In the genomic region with DNA sequence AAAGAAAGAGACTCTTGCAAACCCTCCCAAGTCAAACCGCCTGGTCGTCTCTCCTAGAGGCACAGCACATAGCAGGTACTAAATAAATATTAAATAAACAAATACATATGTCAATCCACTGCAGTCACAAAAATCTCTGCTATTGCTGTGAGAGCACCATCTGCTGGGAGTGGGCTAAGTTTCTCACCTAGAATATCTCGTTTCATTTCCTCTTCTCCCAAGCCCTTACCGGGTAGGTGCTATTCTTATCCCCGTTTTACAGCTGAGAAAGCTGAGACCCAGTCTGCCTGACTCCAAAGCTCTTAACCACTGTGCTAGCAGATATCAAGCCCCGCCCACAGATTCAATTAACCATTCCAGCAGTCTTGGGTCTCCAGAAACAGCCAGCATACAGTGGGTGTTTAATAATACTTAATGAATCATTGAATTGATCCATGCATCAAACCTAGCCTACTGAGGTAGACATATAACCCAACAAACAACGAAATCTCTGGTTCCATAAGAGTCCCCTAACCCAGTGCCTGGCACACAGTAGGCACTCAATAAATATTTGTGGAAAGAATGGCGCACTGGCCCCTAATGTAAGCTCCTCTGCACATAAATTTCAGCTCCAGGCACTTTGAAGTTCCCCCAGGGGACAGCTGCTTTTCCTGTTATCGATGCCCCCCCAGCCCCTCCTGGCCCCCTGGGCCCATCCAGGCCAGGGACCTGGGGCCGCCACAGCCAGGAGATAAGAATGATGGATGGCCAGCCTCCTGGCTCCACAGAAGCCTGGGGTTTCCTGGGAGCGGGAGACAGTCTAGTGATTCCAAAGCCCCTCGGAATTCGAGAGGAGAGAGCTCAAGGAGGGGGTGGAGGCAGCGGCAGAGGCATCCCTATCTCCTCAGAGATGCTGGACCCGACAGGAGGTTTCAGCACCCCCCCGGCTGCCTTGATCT, we compare ENCODE assay signal across 9 cellular contexts.
DNase-seq lines count a peak whose midpoint lies in the region; ATAC-seq and TF ChIP-seq lines count a peak whose summit lies in the region.
"Had no signal": no experiment of that assay in that cellular context is flagged by ENCODE, and none has a peak within 500 bp of the region (broad histone marks: within the 10 kb centered on the region; RNA-seq: fewer than 3 reads in every experiment).

No MANE protein-coding gene starts in this region.

- no peak overlapping the region for H3K27ac Mint-ChIP-seq in neural progenitor cell

- TF ChIP-seq CTCF in neural progenitor cell (IDR thresholded peaks at IDR 0.05) = no peak
- TF ChIP-seq CTCF in testis (IDR thresholded peaks at IDR 0.05) = no peak

- intact Hi-C loops in testis (cut with DNase I; ENCODE audit: low total_unique reads) = no loop called here

- H3K4me3 ChIP-seq in neural progenitor cell (no peak overlapping the region), testis (no peak overlapping the region)

- H3K4me1 ChIP-seq in neural progenitor cell (peaks cover 11% of the 10 kb centered on the region), testis (no peaks in the 10 kb centered on the region)

- no peak overlapping the region for H3K4me3 Mint-ChIP-seq in neural progenitor cell

- H3K4me1 Mint-ChIP-seq in neural progenitor cell = peaks cover 17% of the 10 kb centered on the region

- H3K36me3 ChIP-seq in neural progenitor cell (no peaks in the 10 kb centered on the region), testis (ENCODE audit: low read depth, missing control alignments) (no peaks in the 10 kb centered on the region)

- peaks cover 6% of the 10 kb centered on the region for H3F3A ChIP-seq in neural progenitor cell (ENCODE audit: low read depth)

- no peaks in the 10 kb centered on the region for H3K9me3 ChIP-seq in neural progenitor cell (ENCODE audit: low read depth)
- H3K9me3 ChIP-seq in testis = no peaks in the 10 kb centered on the region

- H3K9ac ChIP-seq in neural progenitor cell = no peak overlapping the region

- no peak for DNase-seq in HEK293T (ENCODE audit: extremely low spot score)
- peak; percentile 77 for DNase-seq in NAMALWA (ENCODE audit: low spot score)
- no peak for DNase-seq in neural progenitor cell (ENCODE audit: low spot score)
- no peak for DNase-seq in GDM1 (lab: John Stamatoyannopoulos, UW)
- DNase-seq in NCI-H2227 (lab: John Stamatoyannopoulos, UW; ENCODE audit: unreplicated experiment) = no peak
- no peak for DNase-seq in hippocampal formation (lab: John Stamatoyannopoulos, UW)
- no peak for DNase-seq in testis
- DNase-seq: NCI-H2227 treated with DMSO at 0.1 percent for 48 hours had no signal

- TF ChIP-seq POLR2A in testis (IDR thresholded peaks at IDR 0.05) = no peak

- CTCF ChIA-PET in HEK293T (lab: Yijun Ruan, JAX) = interaction anchor here (1.5 to 2.7 kb wide), 2 partner anchors 9 to 55 kb away, joined by 6 to 8 read pairs; no protein-coding TSS in a partner anchor

- H3K27ac ChIP-seq in neural progenitor cell (no peak overlapping the region), testis (no peak overlapping the region)

- no peaks in the 10 kb centered on the region for H3K27me3 ChIP-seq in neural progenitor cell
- H3K27me3 ChIP-seq in testis = no peaks in the 10 kb centered on the region

- no peaks in the 10 kb centered on the region for H3K79me2 ChIP-seq in neural progenitor cell (ENCODE audit: low read depth)

- H4K20me1 ChIP-seq in neural progenitor cell (ENCODE audit: low read depth) = no peaks in the 10 kb centered on the region

- peak; percentile 95 for ATAC-seq in GM18858 (IDR thresholded peaks at IDR 0.05; ENCODE audit: unreplicated experiment)

- 19 to 29% methylated on average over 16 of the region's 16 CpGs for WGBS in testis, 2 donors

- peaks cover 8% of the 10 kb centered on the region for H3K27me3 Mint-ChIP-seq in neural progenitor cell (ENCODE audit: insufficient read depth, low read depth)

- no peaks in the 10 kb centered on the region for H3K9me3 Mint-ChIP-seq in neural progenitor cell

- no peak overlapping the region for H2AFZ ChIP-seq in neural progenitor cell (replicated peaks)

- H3K36me3 Mint-ChIP-seq in neural progenitor cell = no peaks in the 10 kb centered on the region

- POLR2A ChIA-PET in HEK293T (lab: Yijun Ruan, JAX) = interaction anchor here (0.9 to 1.1 kb wide), 2 partner anchors 91 to 99 kb away, joined by 3 read pairs; a partner anchor contains a TSS

- peak overlapping the region; percentile 1 for H3K4me2 ChIP-seq in neural progenitor cell

TF ChIP-seq in HEK293T, 16 proteins besides CTCF, POLR2A, EP300 and RAD21:
- TF ChIP-seq ZNF384 (IDR thresholded peaks at IDR 0.05) (no peak), HDGF (IDR thresholded peaks at IDR 0.05; ENCODE audit: borderline replicate concordance) (no peak), SUZ12 (IDR thresholded peaks at IDR 0.05) (no peak), NFRKB (IDR thresholded peaks at IDR 0.05) (no peak), BHLHE40 (IDR thresholded peaks at IDR 0.05; ENCODE audit: borderline replicate concordance) (no peak), ELF4 (IDR thresholded peaks at IDR 0.05) (no peak), FOXM1 (IDR thresholded peaks at IDR 0.05; ENCODE audit: borderline replicate concordance) (0 out of 2 replicates have a peak, but pooled peaks have one; percentile 7), LEF1 (IDR thresholded peaks at IDR 0.05; ENCODE audit: borderline replicate concordance) (no peak)
- TF ChIP-seq, protein P1, sequence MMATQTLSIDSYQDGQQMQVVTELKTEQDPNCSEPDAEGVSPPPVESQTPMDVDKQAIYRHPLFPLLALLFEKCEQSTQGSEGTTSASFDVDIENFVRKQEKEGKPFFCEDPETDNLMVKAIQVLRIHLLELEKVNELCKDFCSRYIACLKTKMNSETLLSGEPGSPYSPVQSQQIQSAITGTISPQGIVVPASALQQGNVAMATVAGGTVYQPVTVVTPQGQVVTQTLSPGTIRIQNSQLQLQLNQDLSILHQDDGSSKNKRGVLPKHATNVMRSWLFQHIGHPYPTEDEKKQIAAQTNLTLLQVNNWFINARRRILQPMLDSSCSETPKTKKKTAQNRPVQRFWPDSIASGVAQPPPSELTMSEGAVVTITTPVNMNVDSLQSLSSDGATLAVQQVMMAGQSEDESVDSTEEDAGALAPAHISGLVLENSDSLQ (IDR thresholded peaks at IDR 0.05) = peak; percentile 61
